Comparison of ENCODE assay signal across 24 cellular contexts in genomic region chr15:70200003-70200410, GRCh38.
DNase-seq lines count a peak whose midpoint lies in the region; ATAC-seq and TF ChIP-seq lines count a peak whose summit lies in the region.
"Had no signal": no experiment of that assay in that cellular context is flagged by ENCODE, and none has a peak within 500 bp of the region (broad histone marks: within the 10 kb centered on the region; RNA-seq: fewer than 3 reads in every experiment).

No MANE protein-coding gene starts in this region.

- peak overlapping the region in 3 of 4 donors; percentile 47 to 60 (median 56) for H3K27ac ChIP-seq in gastroesophageal sphincter
- H3K27ac ChIP-seq in suprapubic skin = peak overlapping the region; percentile 72
- H3K27ac ChIP-seq: 22Rv1, parathyroid adenoma, right atrium auricular region had no signal

- peak; percentile 50 for DNase-seq in DMS 273 (lab: John Stamatoyannopoulos, UW; ENCODE audit: unreplicated experiment)
- DNase-seq in DMS 273 treated with DMSO at 0.1 percent for 48 hours (lab: John Stamatoyannopoulos, UW) = no peak
- peak; percentile 40 for DNase-seq in OCI-M1 (lab: John Stamatoyannopoulos, UW)
- no peak for DNase-seq in suprapubic skin (ENCODE audit: low spot score in 2 of 2)
- no peak for DNase-seq in globus pallidus (ENCODE audit: low spot score)
- DNase-seq in D341Med (ENCODE audit: low spot score) = no peak
- no peak for DNase-seq in NK-92 treated with Interleukin-12 subunit alpha and Interleukin-12 subunit beta, amount 100 ng/mL, for 24 hours (lab: John Stamatoyannopoulos, UW)
- DNase-seq: activated CD4-positive, alpha-beta memory T cell treated with anti-CD3 and anti-CD28 coated beads for 36 hours; activated CD8-positive, alpha-beta memory T cell treated with anti-CD3 and anti-CD28 coated beads, Interleukin-2, amount 50 U/mL, for 4 hours; activated naive CD4-positive, alpha-beta T cell; CD4-positive, alpha-beta memory T cell; central memory CD4-positive, alpha-beta T cell; cortex of kidney; effector memory CD4-positive, alpha-beta T cell; EL; NCI-H2107; RPMI8226; stimulated activated CD4-positive, alpha-beta T cell treated with anti-CD3 and anti-CD28 coated beads, Interleukin-4, amount 100 ng/mL, for 1 hour; transverse colon had no signal

- ATAC-seq in gastroesophageal sphincter = no peak
- ATAC-seq: activated CD4-positive, CD25-positive, alpha-beta regulatory T cell treated with anti-CD3 and anti-CD28 coated beads, Interleukin-2, amount 50 U/mL, for 24 hours had no signal

- TF ChIP-seq POLR2A in gastroesophageal sphincter (IDR thresholded peaks at IDR 0.05) = no peak
- no peak for TF ChIP-seq POLR2A in suprapubic skin (IDR thresholded peaks at IDR 0.05)

- H3K27me3 ChIP-seq in gastroesophageal sphincter = no peaks in the 10 kb centered on the region
- H3K27me3 ChIP-seq in suprapubic skin = no peaks in the 10 kb centered on the region
- H3K27me3 ChIP-seq: right atrium auricular region, transverse colon had no signal

- TF ChIP-seq EP300 in gastroesophageal sphincter (IDR thresholded peaks at IDR 0.05) = no peak
- TF ChIP-seq EP300 in suprapubic skin (IDR thresholded peaks at IDR 0.05) = no peak

- H3K36me3 ChIP-seq in gastroesophageal sphincter (no peaks in the 10 kb centered on the region), suprapubic skin (no peaks in the 10 kb centered on the region)
- H3K36me3 ChIP-seq: right atrium auricular region, transverse colon had no signal

- TF ChIP-seq CTCF in gastroesophageal sphincter (IDR thresholded peaks at IDR 0.05) (no peak), suprapubic skin (IDR thresholded peaks at IDR 0.05) (no peak)

- H3K4me3 ChIP-seq in gastroesophageal sphincter = no peak overlapping the region
- H3K4me3 ChIP-seq in suprapubic skin = no peak overlapping the region
- H3K4me3 ChIP-seq: right atrium auricular region, transverse colon had no signal

- 74 to 89% methylated on average over 4 to 6 of the region's 8 CpGs for WGBS in gastroesophageal sphincter (ENCODE audit: low coverage in 1 of 2), 2 donors
- WGBS in suprapubic skin = 32% methylated on average over 8 of the region's 8 CpGs

- H3K4me1 ChIP-seq in gastroesophageal sphincter = peaks cover 5 to 52% (median 19%) of the 10 kb centered on the region in 3 donors
- peaks cover 69% of the 10 kb centered on the region for H3K4me1 ChIP-seq in suprapubic skin

- H3K9me3 ChIP-seq in gastroesophageal sphincter (no peaks in the 10 kb centered on the region), suprapubic skin (no peaks in the 10 kb centered on the region)
- H3K9me3 ChIP-seq: right atrium auricular region, transverse colon had no signal

Comparison
In these comparisons a context has a peak if more than half of its experiments do, and no peak if none do; other contexts are left out.
1. DNase-seq: peak in DMS 273 (single experiment) and OCI-M1 (single experiment); none in DMS 273 treated with DMSO at 0.1 percent for 48 hours (single experiment), suprapubic skin (0 of 2), globus pallidus (single experiment), D341Med (single experiment) and NK-92 treated with Interleukin-12 subunit alpha and Interleukin-12 subunit beta, amount 100 ng/mL, for 24 hours (single experiment).